ENCODE assay signal across 1 cellular context in the genomic region with DNA sequence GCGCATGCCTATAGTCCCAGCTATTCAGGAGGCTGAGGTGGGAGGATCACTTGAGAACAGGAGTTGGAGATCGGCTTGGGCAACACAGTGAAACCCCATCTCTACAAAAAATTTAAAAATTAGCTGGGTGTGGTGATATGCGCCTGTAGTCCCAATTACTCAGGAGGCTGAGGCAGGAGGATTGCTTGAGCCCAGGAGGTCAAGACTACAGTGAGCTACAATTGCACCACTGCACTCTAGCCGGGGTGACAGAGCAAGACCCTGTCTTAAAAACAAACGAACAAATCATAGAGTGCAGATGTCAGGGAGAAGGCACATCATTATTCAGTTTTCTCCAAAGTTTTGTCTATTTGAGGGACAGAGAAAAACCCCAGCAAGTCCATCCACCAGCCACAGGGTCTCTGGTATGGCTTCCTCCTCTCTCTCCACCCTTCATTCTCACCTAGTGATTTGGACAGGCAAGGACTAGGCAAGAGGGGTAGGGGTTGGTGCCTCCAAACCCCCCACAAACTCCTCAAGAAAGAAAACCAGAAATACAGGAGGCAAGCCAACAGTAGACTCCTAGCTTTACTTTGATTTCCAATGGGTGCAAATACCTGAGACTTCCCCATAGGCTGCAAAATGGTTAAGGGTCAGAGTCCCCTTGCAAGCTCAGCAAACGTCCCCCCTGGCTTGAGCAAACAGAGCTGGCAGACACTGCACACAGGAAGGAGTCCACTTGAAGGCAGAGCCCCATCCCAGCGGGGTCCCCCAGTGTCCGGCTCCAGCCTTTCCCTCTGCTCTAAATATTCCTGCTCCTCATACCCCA.
TF ChIP-seq lines count a peak whose summit lies in the region.

No MANE protein-coding gene starts in this region.

TF ChIP-seq in HepG2, 621 proteins besides CTCF, POLR2A, EP300 and RAD21 (continued from another document and continues in another):
- TF ChIP-seq ZNF615 (CRISPR knock-in tag; IDR thresholded peaks at IDR 0.05; ENCODE audit: borderline replicate concordance) (no peak), HMGXB4 (CRISPR knock-in tag; IDR thresholded peaks at IDR 0.05; ENCODE audit: borderline replicate concordance in 1 of 2, low read depth in 1 of 2) (no peak), PRPF4 (IDR thresholded peaks at IDR 0.05; ENCODE audit: low read depth, low read length, poor library complexity, severe bottlenecking) (no peak), ZNF737 (CRISPR knock-in tag; IDR thresholded peaks at IDR 0.05; ENCODE audit: borderline replicate concordance) (no peak), GLI4 (CRISPR knock-in tag; IDR thresholded peaks at IDR 0.05; ENCODE audit: borderline replicate concordance) (no peak), ZFP37 (CRISPR knock-in tag; IDR thresholded peaks at IDR 0.05; ENCODE audit: borderline replicate concordance) (no peak), U2AF1 (optimal IDR thresholded peaks at IDR 0.05; ENCODE audit: low read depth, low read length) (no peak), ZNF790 (CRISPR knock-in tag; IDR thresholded peaks at IDR 0.05; ENCODE audit: borderline replicate concordance) (no peak), JUND (CRISPR knock-in tag; IDR thresholded peaks at IDR 0.05) (no peak), ATRX (CRISPR knock-in tag; IDR thresholded peaks at IDR 0.05; ENCODE audit: borderline replicate concordance) (no peak), NFYB (CRISPR knock-in tag; IDR thresholded peaks at IDR 0.05) (no peak), RFXAP (CRISPR knock-in tag; IDR thresholded peaks at IDR 0.05; ENCODE audit: borderline replicate concordance) (no peak), CEBPZ (IDR thresholded peaks at IDR 0.05; ENCODE audit: low read length) (no peak), HDAC1 (CRISPR knock-in tag; IDR thresholded peaks at IDR 0.05) (no peak), FOXK2 (IDR thresholded peaks at IDR 0.05) (no peak), SETDB1 (CRISPR knock-in tag; IDR thresholded peaks at IDR 0.05; ENCODE audit: borderline replicate concordance) (no peak), ZNF251 (CRISPR knock-in tag; IDR thresholded peaks at IDR 0.05) (no peak), ZNF484 (CRISPR knock-in tag; IDR thresholded peaks at IDR 0.05; ENCODE audit: borderline replicate concordance, low read depth) (no peak), SIX1 (CRISPR knock-in tag; IDR thresholded peaks at IDR 0.05; ENCODE audit: borderline replicate concordance) (no peak), PAF1 (CRISPR knock-in tag; IDR thresholded peaks at IDR 0.05) (no peak), ZNF224 (CRISPR knock-in tag; IDR thresholded peaks at IDR 0.05) (no peak), ZNF557 (CRISPR knock-in tag; IDR thresholded peaks at IDR 0.05) (no peak), HOXA3 (CRISPR knock-in tag; IDR thresholded peaks at IDR 0.05) (no peak), PHF5A (CRISPR knock-in tag; IDR thresholded peaks at IDR 0.05; ENCODE audit: low read depth, unreplicated experiment) (no peak), ZNF431 (CRISPR knock-in tag; IDR thresholded peaks at IDR 0.05; ENCODE audit: borderline replicate concordance, low read depth) (no peak), RARG (CRISPR knock-in tag; IDR thresholded peaks at IDR 0.05; ENCODE audit: low read depth) (no peak), ARNT2 (CRISPR knock-in tag; IDR thresholded peaks at IDR 0.05; ENCODE audit: low read depth) (no peak), ZFP82 (CRISPR knock-in tag; IDR thresholded peaks at IDR 0.05; ENCODE audit: borderline replicate concordance) (no peak), ZFAT (CRISPR knock-in tag; conservative IDR thresholded peaks at IDR 0.05) (no peak), GATA4 (IDR thresholded peaks at IDR 0.05; ENCODE audit: borderline replicate concordance, low read depth) (no peak), GPN1 (CRISPR knock-in tag; IDR thresholded peaks at IDR 0.05; ENCODE audit: borderline replicate concordance) (no peak), CBX2 (IDR thresholded peaks at IDR 0.05; ENCODE audit: low read depth, low read length) (no peak), CBX2 (CRISPR knock-in tag; IDR thresholded peaks at IDR 0.05; ENCODE audit: low read depth) (no peak), ZNF792 (CRISPR knock-in tag; IDR thresholded peaks at IDR 0.05) (no peak), NR2F1 (CRISPR knock-in tag; IDR thresholded peaks at IDR 0.05) (no peak; a peak in 1 of 4 replicates), ZNF746 (CRISPR knock-in tag; IDR thresholded peaks at IDR 0.05) (no peak), ZNF879 (CRISPR knock-in tag; IDR thresholded peaks at IDR 0.05) (no peak), PTBP1 (IDR thresholded peaks at IDR 0.05; ENCODE audit: low read depth, low read length, poor library complexity, severe bottlenecking) (no peak), HNRNPL (IDR thresholded peaks at IDR 0.05; ENCODE audit: low read depth, low read length) (no peak), TEF (CRISPR knock-in tag; IDR thresholded peaks at IDR 0.05) (no peak)
- TF ChIP-seq, protein P1, sequence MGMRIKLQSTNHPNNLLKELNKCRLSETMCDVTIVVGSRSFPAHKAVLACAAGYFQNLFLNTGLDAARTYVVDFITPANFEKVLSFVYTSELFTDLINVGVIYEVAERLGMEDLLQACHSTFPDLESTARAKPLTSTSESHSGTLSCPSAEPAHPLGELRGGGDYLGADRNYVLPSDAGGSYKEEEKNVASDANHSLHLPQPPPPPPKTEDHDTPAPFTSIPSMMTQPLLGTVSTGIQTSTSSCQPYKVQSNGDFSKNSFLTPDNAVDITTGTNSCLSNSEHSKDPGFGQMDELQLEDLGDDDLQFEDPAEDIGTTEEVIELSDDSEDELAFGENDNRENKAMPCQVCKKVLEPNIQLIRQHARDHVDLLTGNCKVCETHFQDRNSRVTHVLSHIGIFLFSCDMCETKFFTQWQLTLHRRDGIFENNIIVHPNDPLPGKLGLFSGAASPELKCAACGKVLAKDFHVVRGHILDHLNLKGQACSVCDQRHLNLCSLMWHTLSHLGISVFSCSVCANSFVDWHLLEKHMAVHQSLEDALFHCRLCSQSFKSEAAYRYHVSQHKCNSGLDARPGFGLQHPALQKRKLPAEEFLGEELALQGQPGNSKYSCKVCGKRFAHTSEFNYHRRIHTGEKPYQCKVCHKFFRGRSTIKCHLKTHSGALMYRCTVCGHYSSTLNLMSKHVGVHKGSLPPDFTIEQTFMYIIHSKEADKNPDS (CRISPR knock-in tag; IDR thresholded peaks at IDR 0.05), result no peak
- TF ChIP-seq, protein P2, sequence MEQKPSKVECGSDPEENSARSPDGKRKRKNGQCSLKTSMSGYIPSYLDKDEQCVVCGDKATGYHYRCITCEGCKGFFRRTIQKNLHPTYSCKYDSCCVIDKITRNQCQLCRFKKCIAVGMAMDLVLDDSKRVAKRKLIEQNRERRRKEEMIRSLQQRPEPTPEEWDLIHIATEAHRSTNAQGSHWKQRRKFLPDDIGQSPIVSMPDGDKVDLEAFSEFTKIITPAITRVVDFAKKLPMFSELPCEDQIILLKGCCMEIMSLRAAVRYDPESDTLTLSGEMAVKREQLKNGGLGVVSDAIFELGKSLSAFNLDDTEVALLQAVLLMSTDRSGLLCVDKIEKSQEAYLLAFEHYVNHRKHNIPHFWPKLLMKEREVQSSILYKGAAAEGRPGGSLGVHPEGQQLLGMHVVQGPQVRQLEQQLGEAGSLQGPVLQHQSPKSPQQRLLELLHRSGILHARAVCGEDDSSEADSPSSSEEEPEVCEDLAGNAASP (CRISPR knock-in tag; IDR thresholded peaks at IDR 0.05; ENCODE audit: borderline replicate concordance), result no peak
- TF ChIP-seq, protein P3, sequence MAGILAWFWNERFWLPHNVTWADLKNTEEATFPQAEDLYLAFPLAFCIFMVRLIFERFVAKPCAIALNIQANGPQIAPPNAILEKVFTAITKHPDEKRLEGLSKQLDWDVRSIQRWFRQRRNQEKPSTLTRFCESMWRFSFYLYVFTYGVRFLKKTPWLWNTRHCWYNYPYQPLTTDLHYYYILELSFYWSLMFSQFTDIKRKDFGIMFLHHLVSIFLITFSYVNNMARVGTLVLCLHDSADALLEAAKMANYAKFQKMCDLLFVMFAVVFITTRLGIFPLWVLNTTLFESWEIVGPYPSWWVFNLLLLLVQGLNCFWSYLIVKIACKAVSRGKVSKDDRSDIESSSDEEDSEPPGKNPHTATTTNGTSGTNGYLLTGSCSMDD (CRISPR knock-in tag; IDR thresholded peaks at IDR 0.05), result no peak
- TF ChIP-seq, protein P4, sequence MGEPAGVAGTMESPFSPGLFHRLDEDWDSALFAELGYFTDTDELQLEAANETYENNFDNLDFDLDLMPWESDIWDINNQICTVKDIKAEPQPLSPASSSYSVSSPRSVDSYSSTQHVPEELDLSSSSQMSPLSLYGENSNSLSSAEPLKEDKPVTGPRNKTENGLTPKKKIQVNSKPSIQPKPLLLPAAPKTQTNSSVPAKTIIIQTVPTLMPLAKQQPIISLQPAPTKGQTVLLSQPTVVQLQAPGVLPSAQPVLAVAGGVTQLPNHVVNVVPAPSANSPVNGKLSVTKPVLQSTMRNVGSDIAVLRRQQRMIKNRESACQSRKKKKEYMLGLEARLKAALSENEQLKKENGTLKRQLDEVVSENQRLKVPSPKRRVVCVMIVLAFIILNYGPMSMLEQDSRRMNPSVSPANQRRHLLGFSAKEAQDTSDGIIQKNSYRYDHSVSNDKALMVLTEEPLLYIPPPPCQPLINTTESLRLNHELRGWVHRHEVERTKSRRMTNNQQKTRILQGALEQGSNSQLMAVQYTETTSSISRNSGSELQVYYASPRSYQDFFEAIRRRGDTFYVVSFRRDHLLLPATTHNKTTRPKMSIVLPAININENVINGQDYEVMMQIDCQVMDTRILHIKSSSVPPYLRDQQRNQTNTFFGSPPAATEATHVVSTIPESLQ (CRISPR knock-in tag; conservative IDR thresholded peaks at IDR 0.05), result no peak
- TF ChIP-seq, protein P5, sequence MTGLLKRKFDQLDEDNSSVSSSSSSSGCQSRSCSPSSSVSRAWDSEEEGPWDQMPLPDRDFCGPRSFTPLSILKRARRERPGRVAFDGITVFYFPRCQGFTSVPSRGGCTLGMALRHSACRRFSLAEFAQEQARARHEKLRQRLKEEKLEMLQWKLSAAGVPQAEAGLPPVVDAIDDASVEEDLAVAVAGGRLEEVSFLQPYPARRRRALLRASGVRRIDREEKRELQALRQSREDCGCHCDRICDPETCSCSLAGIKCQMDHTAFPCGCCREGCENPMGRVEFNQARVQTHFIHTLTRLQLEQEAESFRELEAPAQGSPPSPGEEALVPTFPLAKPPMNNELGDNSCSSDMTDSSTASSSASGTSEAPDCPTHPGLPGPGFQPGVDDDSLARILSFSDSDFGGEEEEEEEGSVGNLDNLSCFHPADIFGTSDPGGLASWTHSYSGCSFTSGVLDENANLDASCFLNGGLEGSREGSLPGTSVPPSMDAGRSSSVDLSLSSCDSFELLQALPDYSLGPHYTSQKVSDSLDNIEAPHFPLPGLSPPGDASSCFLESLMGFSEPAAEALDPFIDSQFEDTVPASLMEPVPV (CRISPR knock-in tag; IDR thresholded peaks at IDR 0.05), result no peak; the same call in 1 of the 2 replicates
- TF ChIP-seq, protein P6, sequence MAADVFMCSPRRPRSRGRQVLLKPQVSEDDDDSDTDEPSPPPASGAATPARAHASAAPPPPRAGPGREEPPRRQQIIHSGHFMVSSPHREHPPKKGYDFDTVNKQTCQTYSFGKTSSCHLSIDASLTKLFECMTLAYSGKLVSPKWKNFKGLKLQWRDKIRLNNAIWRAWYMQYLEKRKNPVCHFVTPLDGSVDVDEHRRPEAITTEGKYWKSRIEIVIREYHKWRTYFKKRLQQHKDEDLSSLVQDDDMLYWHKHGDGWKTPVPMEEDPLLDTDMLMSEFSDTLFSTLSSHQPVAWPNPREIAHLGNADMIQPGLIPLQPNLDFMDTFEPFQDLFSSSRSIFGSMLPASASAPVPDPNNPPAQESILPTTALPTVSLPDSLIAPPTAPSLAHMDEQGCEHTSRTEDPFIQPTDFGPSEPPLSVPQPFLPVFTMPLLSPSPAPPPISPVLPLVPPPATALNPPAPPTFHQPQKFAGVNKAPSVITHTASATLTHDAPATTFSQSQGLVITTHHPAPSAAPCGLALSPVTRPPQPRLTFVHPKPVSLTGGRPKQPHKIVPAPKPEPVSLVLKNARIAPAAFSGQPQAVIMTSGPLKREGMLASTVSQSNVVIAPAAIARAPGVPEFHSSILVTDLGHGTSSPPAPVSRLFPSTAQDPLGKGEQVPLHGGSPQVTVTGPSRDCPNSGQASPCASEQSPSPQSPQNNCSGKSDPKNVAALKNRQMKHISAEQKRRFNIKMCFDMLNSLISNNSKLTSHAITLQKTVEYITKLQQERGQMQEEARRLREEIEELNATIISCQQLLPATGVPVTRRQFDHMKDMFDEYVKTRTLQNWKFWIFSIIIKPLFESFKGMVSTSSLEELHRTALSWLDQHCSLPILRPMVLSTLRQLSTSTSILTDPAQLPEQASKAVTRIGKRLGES (CRISPR knock-in tag; IDR thresholded peaks at IDR 0.05; ENCODE audit: borderline replicate concordance), result no peak
